Comparison of ENCODE assay signal across 8 cellular contexts in the genomic region with DNA sequence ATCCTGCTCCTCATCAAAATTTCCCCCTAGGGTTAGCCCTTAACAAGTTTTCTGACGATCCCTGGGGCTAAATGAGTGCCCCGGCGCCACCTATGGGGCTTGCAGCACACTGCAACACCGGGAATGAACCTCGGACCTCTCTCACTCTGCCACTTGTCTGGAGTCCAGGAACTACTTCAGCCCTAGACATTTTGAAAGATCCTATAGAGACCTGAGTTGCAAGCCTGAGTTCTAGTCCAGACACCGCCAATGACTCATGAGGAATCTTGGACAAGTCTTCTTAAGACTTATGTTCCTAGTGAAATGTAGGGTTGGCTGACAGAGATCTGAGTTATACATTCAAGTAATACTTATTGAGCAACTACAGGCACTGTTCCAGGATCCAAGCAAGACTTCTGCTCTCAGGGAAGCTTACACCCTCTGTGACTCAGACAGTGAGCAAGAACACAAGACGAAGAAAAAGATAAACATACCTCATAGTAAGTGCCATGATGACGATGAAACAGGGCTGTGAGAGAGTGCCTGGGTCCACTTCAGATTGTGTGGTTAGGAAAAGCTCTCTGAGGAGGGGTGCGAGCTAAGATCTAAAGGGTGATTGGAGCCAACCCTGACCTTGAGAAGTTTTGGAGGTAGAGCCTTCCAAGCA. TPM values are rescaled to one million over a fixed set of nuclear protein-coding genes. Genes with fewer than 3 reads are reported as not detected.
A peak's percentile ranks its signal among the peaks of the same experiment; 100 is the strongest.
DNase-seq lines count a peak whose midpoint lies in the region; ATAC-seq and TF ChIP-seq lines count a peak whose summit lies in the region.

No MANE protein-coding gene starts in this region.

- H2BK12ac ChIP-seq in mesenchymal stem cell (ENCODE audit: low read length in 2 of 2) = peak overlapping the region in 1 of 2 experiments; percentile 1

- H2AFZ ChIP-seq in mesenchymal stem cell (ENCODE audit: low read depth, low read length) = no peak overlapping the region

- no peak overlapping the region for H2BK120ac ChIP-seq in mesenchymal stem cell (ENCODE audit: low read depth, low read length)

- intact Hi-C loops in tibial artery (cut with DNase I; ENCODE audit: low total_unique reads) = no loop called here

- H3K9me3 ChIP-seq in SJSA1 (replicated peaks) (no peaks in the 10 kb centered on the region), mesenchymal stem cell (ENCODE audit: control insufficient read depth, low read length) (no peaks in the 10 kb centered on the region), tibial artery (no peaks in the 10 kb centered on the region)

- H3K36me3 ChIP-seq in SJSA1 (no peaks in the 10 kb centered on the region), mesenchymal stem cell (ENCODE audit: control insufficient read depth in 1 of 2, insufficient read depth in 2 of 2, low read depth in 1 of 2, low read length in 2 of 2) (no peaks in the 10 kb centered on the region), tibial artery (no peaks in the 10 kb centered on the region)

- no peak overlapping the region for H3K4ac ChIP-seq in mesenchymal stem cell (ENCODE audit: low read depth in 1 of 2, low read length in 2 of 2)

- no peak overlapping the region for H3K14ac ChIP-seq in mesenchymal stem cell (ENCODE audit: low read length in 2 of 2)

- H2AK5ac ChIP-seq in mesenchymal stem cell (ENCODE audit: low read length, severe bottlenecking) = no peak overlapping the region

- no peak overlapping the region for H2BK5ac ChIP-seq in mesenchymal stem cell (ENCODE audit: low read depth, low read length, poor library complexity, severe bottlenecking)

- under 1% methylated on average over 8 of the region's 9 CpGs for WGBS in mesenchymal stem cell

- no peak overlapping the region for H4K8ac ChIP-seq in mesenchymal stem cell (ENCODE audit: low read length)

- DNase-seq in Daoy (ENCODE audit: low read depth) (peak; percentile 89), SJSA1 (ENCODE audit: low read depth in 1 of 2, low spot score in 2 of 2) (peak; percentile 56 to 62), choroid plexus epithelial cell (ENCODE audit: low read depth) (peak; percentile 100), mesenchymal stem cell (peak; percentile 100), tibial artery (peak; percentile 46 to 71), OCI-M2 (lab: John Stamatoyannopoulos, UW; ENCODE audit: unreplicated experiment) (no peak)

- H3K9ac ChIP-seq in mesenchymal stem cell (ENCODE audit: low read length) = peak overlapping the region; percentile 67

- ATAC-seq in GM19455 (IDR thresholded peaks at IDR 0.05; ENCODE audit: unreplicated experiment) = peak; percentile 87
- peak; percentile 81 for ATAC-seq in HG03571 (IDR thresholded peaks at IDR 0.05; ENCODE audit: unreplicated experiment)

- H3K4me1 ChIP-seq in SJSA1 (replicated peaks) = peaks cover 10% of the 10 kb centered on the region
- H3K4me1 ChIP-seq in mesenchymal stem cell (ENCODE audit: control insufficient read depth, insufficient read depth, low read depth, low read length) = no peaks in the 10 kb centered on the region
- H3K4me1 ChIP-seq in tibial artery = peaks cover 0 to 9% (median 0%) of the 10 kb centered on the region in 4 donors

- no peaks in the 10 kb centered on the region for H3K27me3 ChIP-seq in SJSA1 (replicated peaks)
- H3K27me3 ChIP-seq in mesenchymal stem cell (ENCODE audit: control insufficient read depth in 1 of 2, insufficient read depth in 1 of 2, low read length in 2 of 2) = no peaks in the 10 kb centered on the region
- no peaks in the 10 kb centered on the region for H3K27me3 ChIP-seq in tibial artery

- peak overlapping the region in 1 of 2 experiments; percentile 19 for H3K18ac ChIP-seq in mesenchymal stem cell (ENCODE audit: low read depth in 1 of 2, low read length in 2 of 2)

- H3K23ac ChIP-seq in mesenchymal stem cell (ENCODE audit: low read length in 2 of 2) = no peak overlapping the region

- H2BK15ac ChIP-seq in mesenchymal stem cell (ENCODE audit: low read depth, poor library complexity, severe bottlenecking) = no peak overlapping the region

- H3K4me3 ChIP-seq in SJSA1 (no peak overlapping the region), choroid plexus epithelial cell (ENCODE audit: low read depth, low read length) (no peak overlapping the region), mesenchymal stem cell (ENCODE audit: insufficient read depth in 1 of 2, low read depth in 1 of 2, low read length in 2 of 2) (peak overlapping the region in 1 of 2 experiments; percentile 11), tibial artery (no peak overlapping the region)

- no peak overlapping the region for H3K27ac ChIP-seq in SJSA1
- no peak overlapping the region for H3K27ac ChIP-seq in mesenchymal stem cell (ENCODE audit: low read length, poor library complexity, severe bottlenecking)
- H3K27ac ChIP-seq in tibial artery = peak overlapping the region in 1 of 2 donors; percentile 59

- H4K91ac ChIP-seq in mesenchymal stem cell (ENCODE audit: low read length) = no peak overlapping the region

- TF ChIP-seq CTCF in choroid plexus epithelial cell (conservative IDR thresholded peaks at IDR 0.05; ENCODE audit: low read depth, low read length) (peak; percentile 87), tibial artery (IDR thresholded peaks at IDR 0.05) (peak; percentile 41 to 47)

- H3K79me1 ChIP-seq in mesenchymal stem cell (replicated peaks; ENCODE audit: low read length, poor library complexity, severe bottlenecking) = no peaks in the 10 kb centered on the region

- H3K4me2 ChIP-seq in mesenchymal stem cell (ENCODE audit: low read length, poor library complexity, severe bottlenecking) = no peak overlapping the region

RNA-seq across cellular contexts. Expression of gene STK33, which starts 10.2 kb away (rescaled TPM):
- total RNA-seq in Daoy (2014; rRNA removed; shearing (Covaris generic)) = 8.2 and 8.5 TPM in 2 replicates
- 0.21 TPM in 1 of 2 replicates, not detected in the other for total RNA-seq in SJSA1 (2014; rRNA removed; shearing (Covaris generic))
- 1.9 TPM for polyA plus RNA-seq in mesenchymal stem cell (2013, experiment 1 of 2)
- 1.0 TPM for polyA plus RNA-seq in mesenchymal stem cell (2013, experiment 2 of 2)
